ENCODE assay signal across 8 cellular contexts in genomic region chr5:43066231-43066798, GRCh38. TPM values are rescaled to one million over a fixed set of nuclear protein-coding genes. Genes with fewer than 3 reads are reported as not detected.
DNase-seq lines count a peak whose midpoint lies in the region; ATAC-seq and TF ChIP-seq lines count a peak whose summit lies in the region.

No MANE protein-coding gene starts in this region.

- peak overlapping the region; percentile 86 for H3K27ac Mint-ChIP-seq in Caco-2 (ENCODE audit: unreplicated experiment)
- H3K27ac Mint-ChIP-seq in activated naive CD8-positive, alpha-beta T cell treated with anti-CD3 and anti-CD28 coated beads for 36 hours = peak overlapping the region; percentile 100

- H4K20me1 ChIP-seq in KMS-11 (ENCODE audit: insufficient read depth) = no peaks in the 10 kb centered on the region

- H3K9me3 Mint-ChIP-seq in Caco-2 (ENCODE audit: unreplicated experiment) = no peaks in the 10 kb centered on the region
- no peaks in the 10 kb centered on the region for H3K9me3 Mint-ChIP-seq in activated naive CD8-positive, alpha-beta T cell treated with anti-CD3 and anti-CD28 coated beads for 36 hours

- peak overlapping the region; percentile 62 for H2AFZ ChIP-seq in KMS-11 (ENCODE audit: low read depth)
- H2AFZ ChIP-seq in parathyroid adenoma = peak overlapping the region; percentile 93

- peaks cover 26% of the 10 kb centered on the region for H3K4me1 Mint-ChIP-seq in Caco-2 (ENCODE audit: low read depth, unreplicated experiment)
- H3K4me1 Mint-ChIP-seq in activated naive CD8-positive, alpha-beta T cell treated with anti-CD3 and anti-CD28 coated beads for 36 hours = peaks cover 34% of the 10 kb centered on the region

- peaks cover 28% of the 10 kb centered on the region for H3K4me1 ChIP-seq in Caco-2
- peaks cover 37% of the 10 kb centered on the region for H3K4me1 ChIP-seq in KMS-11 (ENCODE audit: low read depth, poor library complexity, severe bottlenecking)
- peaks cover 16% of the 10 kb centered on the region for H3K4me1 ChIP-seq in SJCRH30
- H3K4me1 ChIP-seq in cardiac muscle cell (ENCODE audit: low read depth) = peaks cover 8% of the 10 kb centered on the region
- peaks cover 23% of the 10 kb centered on the region for H3K4me1 ChIP-seq in parathyroid adenoma
- peaks cover 0 to 46% (median 30%) of the 10 kb centered on the region in 4 donors for H3K4me1 ChIP-seq in tibial artery

- H3K4me3 Mint-ChIP-seq in Caco-2 (ENCODE audit: unreplicated experiment) = peak overlapping the region; percentile 88
- peak overlapping the region; percentile 98 for H3K4me3 Mint-ChIP-seq in activated naive CD8-positive, alpha-beta T cell treated with anti-CD3 and anti-CD28 coated beads for 36 hours

- H3K27me3 ChIP-seq in Caco-2 (replicated peaks; ENCODE audit: control insufficient read depth, insufficient read depth, low read length) = no peaks in the 10 kb centered on the region
- no peaks in the 10 kb centered on the region for H3K27me3 ChIP-seq in KMS-11 (ENCODE audit: insufficient read depth, low read depth)
- H3K27me3 ChIP-seq in SJCRH30 = no peaks in the 10 kb centered on the region
- no peaks in the 10 kb centered on the region for H3K27me3 ChIP-seq in cardiac muscle cell
- H3K27me3 ChIP-seq in parathyroid adenoma (ENCODE audit: control insufficient read depth, insufficient read depth, low read length) = no peaks in the 10 kb centered on the region
- H3K27me3 ChIP-seq in tibial artery = no peaks in the 10 kb centered on the region

- H3K4me2 ChIP-seq in KMS-11 (peak overlapping the region; percentile 40), parathyroid adenoma (ENCODE audit: low read length) (peak overlapping the region; percentile 85)

- H3K4me3 ChIP-seq in Caco-2 (ENCODE audit: low read depth, low read length) = peak overlapping the region; percentile 57
- no peak overlapping the region for H3K4me3 ChIP-seq in KMS-11 (IDR thresholded peaks at IDR 0.05; ENCODE audit: insufficient read depth, low read depth, low read length)
- H3K4me3 ChIP-seq in SJCRH30 = peak overlapping the region; percentile 94
- peak overlapping the region; percentile 75 for H3K4me3 ChIP-seq in cardiac muscle cell
- H3K4me3 ChIP-seq in parathyroid adenoma (ENCODE audit: low read depth, low read length) = peak overlapping the region; percentile 69
- H3K4me3 ChIP-seq in tibial artery = peak overlapping the region; percentile 87 to 90

- intact Hi-C loops in Caco-2 (cut with micrococcal nuclease; ENCODE audit: unreplicated experiment) (loop anchor here (1.0 kb wide), 1 partner anchor 55 kb away; no protein-coding TSS in a partner anchor), tibial artery (cut with DNase I; ENCODE audit: low total_unique reads) (loop anchor here (5.0 to 10.0 kb wide), 2 partner anchors 52 to 56 kb away; partner anchors contain the start of gene ZNF131)

- POLR2A ChIA-PET in Caco-2 (lab: Charles Lee) = interaction anchor here (0.6 to 1.0 kb wide), 3 partner anchors 25 to 1307 kb away, joined by 3 to 5 read pairs (median 4); no protein-coding TSS in a partner anchor

- TF ChIP-seq CTCF in Caco-2 (IDR thresholded peaks at IDR 0.05; ENCODE audit: insufficient read depth in 1 of 2, low read depth in 1 of 2, low read length in 1 of 2, severe bottlenecking in 1 of 2, unreplicated experiment in 1 of 2) = no peak
- no peak for TF ChIP-seq CTCF in KMS-11 (conservative IDR thresholded peaks at IDR 0.05; ENCODE audit: low read depth, low read length)
- TF ChIP-seq CTCF in cardiac muscle cell (IDR thresholded peaks at IDR 0.05; ENCODE audit: low read depth, low read length) = no peak
- TF ChIP-seq CTCF in parathyroid adenoma (IDR thresholded peaks at IDR 0.05) = no peak
- TF ChIP-seq CTCF in tibial artery (IDR thresholded peaks at IDR 0.05) = no peak

- ATAC-seq in GM21447 (IDR thresholded peaks at IDR 0.05; ENCODE audit: unreplicated experiment) = peak; percentile 32

- H3K36me3 ChIP-seq in Caco-2 (ENCODE audit: control insufficient read depth, insufficient read depth, low read length) (no peaks in the 10 kb centered on the region), KMS-11 (ENCODE audit: insufficient read depth) (no peaks in the 10 kb centered on the region), SJCRH30 (peaks cover 13% of the 10 kb centered on the region; the same call in 1 of the 2 replicates), cardiac muscle cell (peaks cover 8% of the 10 kb centered on the region), parathyroid adenoma (ENCODE audit: control insufficient read depth, insufficient read depth, low read length) (no peaks in the 10 kb centered on the region), tibial artery (peaks cover 12 to 14% (median 12%) of the 10 kb centered on the region in 3 donors)

- DNase-seq in Caco-2 = peak; percentile 64 to 73
- DNase-seq in SJCRH30 = peak; percentile 80 to 84
- peak; percentile 73 for DNase-seq in activated naive CD8-positive, alpha-beta T cell treated with anti-CD3 and anti-CD28 coated beads for 36 hours
- peak; percentile 79 to 85 for DNase-seq in cardiac muscle cell (ENCODE audit: low read depth in 1 of 2, low spot score in 1 of 2)
- DNase-seq in tibial artery = peak; percentile 67 to 83

- no TSS peak for BruUV-seq in Caco-2 (replicated peaks; lab: Mats Ljungman, UMichigan)

- H3K79me2 ChIP-seq in KMS-11 (ENCODE audit: insufficient read depth, low read depth) (no peaks in the 10 kb centered on the region), parathyroid adenoma (peaks cover 28% of the 10 kb centered on the region)

- CTCF ChIA-PET in Caco-2 (lab: Charles Lee) = interaction anchor here (0.9 to 3.2 kb wide), 3 partner anchors 24 to 157 kb away, joined by 4 to 23 read pairs (median 11); no protein-coding TSS in a partner anchor

- peak overlapping the region; percentile 92 for H3K9ac ChIP-seq in KMS-11
- peak overlapping the region; percentile 85 for H3K9ac ChIP-seq in parathyroid adenoma

- H3K27ac ChIP-seq in KMS-11 (peak overlapping the region; percentile 82), SJCRH30 (peak overlapping the region; percentile 95), cardiac muscle cell (peak overlapping the region; percentile 97), parathyroid adenoma (peak overlapping the region; percentile 99), tibial artery (peak overlapping the region; percentile 99 to 100)

- no peaks in the 10 kb centered on the region for H3K27me3 Mint-ChIP-seq in Caco-2 (ENCODE audit: insufficient read depth, unreplicated experiment)
- H3K27me3 Mint-ChIP-seq in activated naive CD8-positive, alpha-beta T cell treated with anti-CD3 and anti-CD28 coated beads for 36 hours = no peaks in the 10 kb centered on the region

- no peaks in the 10 kb centered on the region for H3K9me3 ChIP-seq in Caco-2
- H3K9me3 ChIP-seq in SJCRH30 (replicated peaks) = no peaks in the 10 kb centered on the region
- H3K9me3 ChIP-seq in cardiac muscle cell (ENCODE audit: low read depth) = no peaks in the 10 kb centered on the region
- H3K9me3 ChIP-seq in parathyroid adenoma (ENCODE audit: control insufficient read depth, low read length) = no peaks in the 10 kb centered on the region
- no peaks in the 10 kb centered on the region for H3K9me3 ChIP-seq in tibial artery

- peaks cover 46% of the 10 kb centered on the region for H3K36me3 Mint-ChIP-seq in Caco-2 (ENCODE audit: insufficient read depth, unreplicated experiment)
- peaks cover 22% of the 10 kb centered on the region for H3K36me3 Mint-ChIP-seq in activated naive CD8-positive, alpha-beta T cell treated with anti-CD3 and anti-CD28 coated beads for 36 hours

RNA-seq across cellular contexts. Expression of gene ANXA2R, which starts 26.2 kb away (rescaled TPM):
- total RNA-seq in Caco-2 (2022) = 3.1 and 4.1 TPM in 2 replicates
- total RNA-seq in SJCRH30 (2014; rRNA removed; shearing (Covaris generic)) = 3.3 and 3.5 TPM in 2 replicates
- total RNA-seq in activated naive CD8-positive, alpha-beta T cell treated with anti-CD3 and anti-CD28 coated beads for 36 hours = 1 to 10 TPM; 8.5 to 9.9 TPM
- total RNA-seq in cardiac muscle cell = 0.32 and 0.63 TPM in 2 replicates
- polyA plus RNA-seq in cardiac muscle cell = 0.43 and 0.46 TPM in 2 replicates

RNA-seq across cellular contexts. Expression of gene ZNF131, which starts 54.4 kb away (rescaled TPM):
- total RNA-seq in Caco-2 (2022) = 53.6 and 53.7 TPM in 2 replicates
- 67.2 and 80.5 TPM in 2 replicates for total RNA-seq in SJCRH30 (2014; rRNA removed; shearing (Covaris generic))
- 10 to 100 TPM; 33.7 to 35.9 TPM for total RNA-seq in activated naive CD8-positive, alpha-beta T cell treated with anti-CD3 and anti-CD28 coated beads for 36 hours
- 23.7 and 42.2 TPM in 2 replicates for total RNA-seq in cardiac muscle cell
- polyA plus RNA-seq in cardiac muscle cell = 32.2 and 38.5 TPM in 2 replicates
